In the genomic region with DNA sequence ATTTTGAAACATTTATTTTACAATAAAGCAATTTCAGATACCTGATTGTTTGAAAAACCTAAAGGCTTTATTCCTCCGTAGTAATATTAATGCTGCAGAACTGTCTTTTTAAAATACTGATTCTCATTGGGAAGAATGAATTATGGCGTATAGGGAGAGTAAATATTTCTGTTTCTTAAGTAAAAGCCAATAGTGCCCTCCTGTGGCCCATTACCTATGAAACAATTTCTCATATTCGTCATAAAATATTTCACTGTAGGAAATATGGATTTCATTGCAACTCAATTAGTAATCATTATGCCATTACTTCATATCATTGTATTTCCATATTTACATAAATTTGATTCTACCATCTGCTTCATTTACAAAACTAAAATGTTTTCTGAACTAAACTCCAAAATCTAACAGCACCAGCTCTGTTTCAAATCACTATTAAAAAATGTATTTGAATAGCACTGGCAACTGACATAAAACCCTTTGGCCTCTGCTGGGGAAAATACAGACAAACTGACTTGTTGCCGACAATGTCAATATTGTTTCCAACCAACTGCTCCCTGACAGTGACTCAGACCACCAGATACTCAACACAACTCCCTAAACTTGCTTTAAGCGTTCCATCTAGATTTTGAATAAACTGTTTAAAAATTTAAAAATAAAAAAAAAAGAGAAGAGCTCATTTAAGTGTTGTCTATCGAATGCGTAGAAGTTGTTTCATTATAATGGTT, we compare ENCODE assay signal across 7 cellular contexts.
DNase-seq lines count a peak whose midpoint lies in the region; ATAC-seq, FAIRE-seq and TF ChIP-seq lines count a peak whose summit lies in the region.

No MANE protein-coding gene starts in this region.

- in situ Hi-C loops in GM12878 (cut with MboI), result loop anchor here (5.0 kb wide), 1 partner anchor 119 kb away; no protein-coding TSS in a partner anchor

- H3K79me2 ChIP-seq in GM12878 (ENCODE audit: control insufficient read depth, insufficient read depth, low read length), result no peaks in the 10 kb centered on the region

- peaks cover 5% of the 10 kb centered on the region for H3K4me1 Mint-ChIP-seq in osteocyte (ENCODE audit: unreplicated experiment)
- H3K4me1 Mint-ChIP-seq in stimulated activated effector memory CD8-positive, alpha-beta T cell treated with anti-CD3 and anti-CD28 coated beads, Interleukin-12 subunit alpha, Interleukin-12 subunit beta, amount 100 ng/mL, for 72 hours, result no peaks in the 10 kb centered on the region

- peak; percentile 12 for DNase-seq in GM10248 (ENCODE audit: extremely low spot score)
- peak; percentile 48 for DNase-seq in MV-4-11 (lab: John Stamatoyannopoulos, UW)
- no peak for DNase-seq in GM12878 (ENCODE audit: low read depth, low spot score)
- DNase-seq in osteocyte (ENCODE audit: extremely low spot score, unreplicated experiment), result no peak
- DNase-seq in stimulated activated effector memory CD8-positive, alpha-beta T cell treated with anti-CD3 and anti-CD28 coated beads, Interleukin-12 subunit alpha, Interleukin-12 subunit beta, amount 100 ng/mL, for 72 hours (ENCODE audit: low spot score in 2 of 2), result no peak
- no peak for DNase-seq in posterior vena cava (ENCODE audit: low spot score)

- CTCF ChIA-PET in GM10248 (lab: Yijun Ruan, JAX), result interaction anchor here (0.9 to 1.1 kb wide), 2 partner anchors 11 to 122 kb away, joined by 3 to 4 read pairs; no protein-coding TSS in a partner anchor
- CTCF ChIA-PET in GM12878 (lab: Yijun Ruan, JAX), result interaction anchor here (0.7 to 4.1 kb wide), 9 partner anchors 23 to 124 kb away, joined by 3 to 21 read pairs (median 7); no protein-coding TSS in a partner anchor

- BruUV-seq in GM12878 (replicated peaks; lab: Mats Ljungman, UMichigan), result no TSS peak

- peak; percentile 61 for TF ChIP-seq RAD21 in GM12878 (IDR thresholded peaks at IDR 0.05; ENCODE audit: insufficient read depth, low read depth, low read length)

- ATAC-seq in GM12878 (0 out of 3 replicates have a peak, but pooled peaks have one; percentile 36), GM18858 (IDR thresholded peaks at IDR 0.05; ENCODE audit: unreplicated experiment) (no peak)
- no peak for ATAC-seq in stimulated activated effector memory CD8-positive, alpha-beta T cell treated with anti-CD3 and anti-CD28 coated beads, Interleukin-12 subunit alpha, Interleukin-12 subunit beta, amount 100 ng/mL, for 72 hours

- no peak for TF ChIP-seq EP300 in GM12878 (IDR thresholded peaks at IDR 0.05; ENCODE audit: borderline replicate concordance in 1 of 2, control insufficient read depth in 1 of 2, low read depth in 2 of 2, low read length in 2 of 2)

- no peaks in the 10 kb centered on the region for H3K9me3 ChIP-seq in GM12878 (replicated peaks; ENCODE audit: control insufficient read depth, insufficient read depth, low read length)

- no peak overlapping the region for H2AFZ ChIP-seq in GM12878 (ENCODE audit: control insufficient read depth, low read depth, low read length)

- H3K4me3 ChIP-seq in GM12878, result no peak overlapping the region

- RAD21 ChIA-PET in GM12878 (lab: Charles Lee; ENCODE audit: unreplicated experiment), result interaction anchor here (1.2 to 4.1 kb wide), 4 partner anchors 84 to 123 kb away, joined by 7 to 24 read pairs (median 10); no protein-coding TSS in a partner anchor

- no peaks in the 10 kb centered on the region for H3K36me3 ChIP-seq in GM12878 (ENCODE audit: control insufficient read depth in 2 of 2, insufficient read depth in 2 of 2, low read length in 1 of 2)

- no peaks in the 10 kb centered on the region for H3K27me3 Mint-ChIP-seq in osteocyte (ENCODE audit: unreplicated experiment)

- no peak for TF ChIP-seq POLR2A in GM12878 (IDR thresholded peaks at IDR 0.05; ENCODE audit: low read depth, low read length)

- POLR2A ChIA-PET in GM10248 (lab: Yijun Ruan, JAX) (no interaction called here), GM12878 (lab: Charles Lee) (no interaction called here)

- H3K4me2 ChIP-seq in GM12878 (ENCODE audit: control insufficient read depth, insufficient read depth), result no peak overlapping the region

- intact Hi-C loops in GM12878 (cut with micrococcal nuclease; ENCODE audit: unreplicated experiment), result loop anchor here (1.0 kb wide), 1 partner anchor 121 kb away; no protein-coding TSS in a partner anchor
- intact Hi-C loops in posterior vena cava (cut with DNase I), result no loop called here

- no peaks in the 10 kb centered on the region for H4K20me1 ChIP-seq in GM12878 (ENCODE audit: control insufficient read depth, insufficient read depth)

- no peaks in the 10 kb centered on the region for H3K9me3 Mint-ChIP-seq in osteocyte (ENCODE audit: unreplicated experiment)
- H3K9me3 Mint-ChIP-seq in stimulated activated effector memory CD8-positive, alpha-beta T cell treated with anti-CD3 and anti-CD28 coated beads, Interleukin-12 subunit alpha, Interleukin-12 subunit beta, amount 100 ng/mL, for 72 hours, result peaks cover 6% of the 10 kb centered on the region

- H3K36me3 Mint-ChIP-seq in osteocyte (ENCODE audit: unreplicated experiment), result no peaks in the 10 kb centered on the region
- H3K36me3 Mint-ChIP-seq in stimulated activated effector memory CD8-positive, alpha-beta T cell treated with anti-CD3 and anti-CD28 coated beads, Interleukin-12 subunit alpha, Interleukin-12 subunit beta, amount 100 ng/mL, for 72 hours, result no peaks in the 10 kb centered on the region

- SMC1A ChIA-PET in GM12878 (lab: Charles Lee; ENCODE audit: uncharacterized antibody, unreplicated experiment), result interaction anchor here (0.8 to 4.1 kb wide), 8 partner anchors 11 to 141 kb away, joined by 3 to 16 read pairs (median 6); no protein-coding TSS in a partner anchor

- H3K27me3 ChIP-seq in GM12878 (replicated peaks in 1 of 2; ENCODE audit: control insufficient read depth in 2 of 2, insufficient read depth in 2 of 2, low read length in 1 of 2), result no peaks in the 10 kb centered on the region

- 24% methylated on average over 7 of the region's 7 CpGs for WGBS in GM12878 (ENCODE audit: insufficient coverage, insufficient replicate concordance, low lambda C conversion rate, missing lambda C conversion rate)

- no peak overlapping the region for H3K4me3 Mint-ChIP-seq in osteocyte (ENCODE audit: unreplicated experiment)
- no peak overlapping the region for H3K4me3 Mint-ChIP-seq in stimulated activated effector memory CD8-positive, alpha-beta T cell treated with anti-CD3 and anti-CD28 coated beads, Interleukin-12 subunit alpha, Interleukin-12 subunit beta, amount 100 ng/mL, for 72 hours

- H3K27ac Mint-ChIP-seq in osteocyte (ENCODE audit: unreplicated experiment), result no peak overlapping the region
- H3K27ac Mint-ChIP-seq in stimulated activated effector memory CD8-positive, alpha-beta T cell treated with anti-CD3 and anti-CD28 coated beads, Interleukin-12 subunit alpha, Interleukin-12 subunit beta, amount 100 ng/mL, for 72 hours, result no peak overlapping the region

- no peak overlapping the region for H3K27ac ChIP-seq in GM12878 (ENCODE audit: control insufficient read depth, insufficient read depth)

- H3K9ac ChIP-seq in GM12878 (ENCODE audit: control insufficient read depth, insufficient read depth, low read length), result no peak overlapping the region

- FAIRE-seq in GM12878 (lab: Jason Lieb, UNC), result no peak

- TF ChIP-seq CTCF in GM10248 (IDR thresholded peaks at IDR 0.05; ENCODE audit: control extremely low read depth, extremely low read depth, low read depth, missing control alignments) (no peak), GM12878 (IDR thresholded peaks at IDR 0.05 in 2 of 3, conservative IDR thresholded peaks at IDR 0.05 in 1 of 3; ENCODE audit: control insufficient read depth in 2 of 3, extremely low read depth in 1 of 3, insufficient read depth in 1 of 3, low read depth in 3 of 3, low read length in 3 of 3) (peak in 1 of 3 experiments; percentile 9; a peak in 2 of 6 replicates), osteocyte (IDR thresholded peaks at IDR 0.05) (peak; percentile 55)

- no peaks in the 10 kb centered on the region for H3K4me1 ChIP-seq in GM12878 (ENCODE audit: control insufficient read depth, insufficient read depth, low read length)

TF ChIP-seq in GM12878, 131 proteins besides CTCF, POLR2A, EP300 and RAD21:
- TF ChIP-seq IRF5 (IDR thresholded peaks at IDR 0.05; ENCODE audit: borderline replicate concordance) (no peak), TCF3 (IDR thresholded peaks at IDR 0.05; ENCODE audit: borderline replicate concordance, insufficient read depth, low read depth, low read length) (no peak), LARP7 (IDR thresholded peaks at IDR 0.05) (no peak), SMC3 (IDR thresholded peaks at IDR 0.05; ENCODE audit: borderline replicate concordance, low read length) (peak; percentile 55; the same call in 1 of the 2 replicates)

Comparison
In these comparisons a context has a peak if more than half of its experiments do, and no peak if none do; other contexts are left out.
1. DNase-seq: peak in GM10248 (single experiment) and MV-4-11 (single experiment); none in GM12878 (single experiment), osteocyte (single experiment), stimulated activated effector memory CD8-positive, alpha-beta T cell treated with anti-CD3 and anti-CD28 coated beads, Interleukin-12 subunit alpha, Interleukin-12 subunit beta, amount 100 ng/mL, for 72 hours (0 of 2) and posterior vena cava (single experiment).